8 cellular contexts compared by ENCODE assay signal in genomic region chr1:30778156-30778978, GRCh38. TPM values are rescaled to one million over a fixed set of nuclear protein-coding genes. Genes with fewer than 3 reads are reported as not detected.
DNase-seq lines count a peak whose midpoint lies in the region; ATAC-seq and TF ChIP-seq lines count a peak whose summit lies in the region.

No MANE protein-coding gene starts in this region.

- TF ChIP-seq CTCF in stomach (IDR thresholded peaks at IDR 0.05) (no peak), coronary artery (IDR thresholded peaks at IDR 0.05) (no peak)

- intact Hi-C loops in right cardiac atrium (cut with DNase I) (loop anchor here in 2 of 4 donors (2.0 kb wide), 2 partner anchors 58 to 60 kb away; no protein-coding TSS in a partner anchor), cardiac septum (cut with DNase I) (no loop called here), stomach (cut with DNase I; ENCODE audit: low total_unique reads) (loop anchor here (2.0 kb wide), 1 partner anchor 58 kb away; no protein-coding TSS in a partner anchor)

- H3K27me3 ChIP-seq in right cardiac atrium (ENCODE audit: control insufficient read depth, insufficient read depth) (no peaks in the 10 kb centered on the region), stomach (peaks cover 0 to 10% (median 0%) of the 10 kb centered on the region in 3 donors)

- H3K4me3 ChIP-seq in right cardiac atrium (ENCODE audit: low read length) (no peak overlapping the region), stomach (no peak overlapping the region), coronary artery (no peak overlapping the region)

- 47% methylated on average over 11 of the region's 11 CpGs for WGBS in right cardiac atrium
- 59 to 64% (median 62%) methylated on average over 10 to 11 of the region's 11 CpGs for WGBS in stomach, 5 donors

- TF ChIP-seq POLR2A in stomach (IDR thresholded peaks at IDR 0.05) = no peak

- TF ChIP-seq EP300 in stomach (IDR thresholded peaks at IDR 0.05) = no peak

- DNase-seq in right cardiac atrium (peak; percentile 58 to 79 (median 75)), cardiac septum (ENCODE audit: low spot score) (no peak), NCI-H460 (ENCODE audit: extremely low read depth, low read depth) (peak; percentile 21), dermis blood vessel endothelial cell (peak; percentile 90), stomach (peak; percentile 44), coronary artery (ENCODE audit: low spot score) (no peak), SKM-1 treated with dmso at 0.1 percent for 144 hours (lab: John Stamatoyannopoulos, UW; ENCODE audit: unreplicated experiment) (no peak)

- ATAC-seq in right cardiac atrium (peak in 1 of 2 donors; percentile 51), HG02798 (IDR thresholded peaks at IDR 0.05; ENCODE audit: poor library complexity, unreplicated experiment) (no peak)

- H3K4me1 ChIP-seq in right cardiac atrium (ENCODE audit: control insufficient read depth, insufficient read depth, low read length) (no peaks in the 10 kb centered on the region), stomach (peaks cover 4 to 20% (median 9%) of the 10 kb centered on the region in 4 donors)

- no peaks in the 10 kb centered on the region for H3K9me3 ChIP-seq in right cardiac atrium (ENCODE audit: control insufficient read depth, low read length)
- no peaks in the 10 kb centered on the region for H3K9me3 ChIP-seq in stomach

- H3K27ac ChIP-seq in right cardiac atrium (ENCODE audit: low read length) (no peak overlapping the region), stomach (no peak overlapping the region), coronary artery (no peak overlapping the region)

- no peaks in the 10 kb centered on the region for H3K36me3 ChIP-seq in stomach

RNA-seq across cellular contexts. Expression of gene LAPTM5, which starts 20.8 kb away (rescaled TPM):
- 10 to 100 TPM; 25.4 to 55.1 (median 40.5) TPM for total RNA-seq in right cardiac atrium
- polyA plus RNA-seq in right cardiac atrium = 14.4 TPM
- total RNA-seq in cardiac septum = 14.2 TPM
- total RNA-seq in NCI-H460 (2014; rRNA removed; shearing (Covaris generic)) = not detected in 2 replicates
- not detected in 2 replicates for polyA plus RNA-seq in NCI-H460 (2014; cell fraction: nucleus; rRNA removed)
- 23.1 and 39.9 TPM in 2 replicates for total RNA-seq in dermis blood vessel endothelial cell
- total RNA-seq in stomach = 10 to 100 TPM in 4 of 5 donors, 1 to 10 TPM in 1; 4.6 to 48.4 (median 29.6) TPM
- polyA plus RNA-seq in stomach = 10 to 100 TPM; 33.1 to 39.9 (median 37.6) TPM

RNA-seq across cellular contexts. Expression of gene MATN1, which starts 55.0 kb away (rescaled TPM):
- total RNA-seq in right cardiac atrium (not detected), cardiac septum (not detected), dermis blood vessel endothelial cell (0.17 TPM in 1 of 2 replicates, not detected in the other), stomach (1 to 10 TPM in 1 of 5 donors, not detected in 4; 1.7 TPM)
- polyA plus RNA-seq in right cardiac atrium (0.07 TPM), stomach (not detected)
- total RNA-seq in NCI-H460 (2014; rRNA removed; shearing (Covaris generic)) = 0.09 and 0.30 TPM in 2 replicates
- polyA plus RNA-seq in NCI-H460 (2014; cell fraction: nucleus; rRNA removed) = not detected in 2 replicates

Comparison
In these comparisons a context has a peak if more than half of its experiments do, and no peak if none do; other contexts are left out.
1. DNase-seq: peak in right cardiac atrium (3 of 3), NCI-H460 (single experiment), dermis blood vessel endothelial cell (single experiment) and stomach (single experiment); none in cardiac septum (single experiment), coronary artery (single experiment) and SKM-1 treated with dmso at 0.1 percent for 144 hours (single experiment).